11 cellular contexts compared by ENCODE assay signal in genomic region chr9:133428579-133429215, GRCh38. TPM values are rescaled to one million over a fixed set of nuclear protein-coding genes. Genes with fewer than 3 reads are reported as not detected.
DNase-seq lines count a peak whose midpoint lies in the region; ATAC-seq and TF ChIP-seq lines count a peak whose summit lies in the region.
"Had no signal": no experiment of that assay in that cellular context is flagged by ENCODE, and none has a peak within 500 bp of the region (broad histone marks: within the 10 kb centered on the region; RNA-seq: fewer than 3 reads in every experiment).

No MANE protein-coding gene starts in this region.

- intact Hi-C loops in activated B cell treated with CpG ODN at 0.5 μM for 24 hours (cut with micrococcal nuclease), result loop anchor here (1.0 to 2.0 kb wide), 3 partner anchors 7 to 22 kb away; no protein-coding TSS in a partner anchor
- intact Hi-C loops in upper lobe of right lung (cut with DNase I), result no loop called here

- no peaks in the 10 kb centered on the region for H3K36me3 ChIP-seq in upper lobe of right lung
- H3K36me3 ChIP-seq: ovary had no signal

- peak; percentile 12 for DNase-seq in activated naive CD8-positive, alpha-beta T cell treated with anti-CD3 and anti-CD28 coated beads for 36 hours
- no peak for DNase-seq in activated naive CD8-positive, alpha-beta T cell treated with anti-CD3 and anti-CD28 coated beads, Interleukin-2, amount 50 U/mL, for 24 hours
- DNase-seq in activated B cell treated with CpG ODN at 0.5 μM for 24 hours (peak; percentile 27), islet precursor cell (peak; percentile 91), upper lobe of right lung (no peak), HK-2 (ENCODE audit: unreplicated experiment) (no peak)
- DNase-seq in stimulated activated naive CD4-positive, alpha-beta T cell (lab: John Stamatoyannopoulos, UW), result no peak
- no peak for DNase-seq in activated effector memory CD4-positive, alpha-beta T cell treated with anti-CD3 and anti-CD28 coated beads, Interleukin-2, amount 50 U/mL, for 16 hours
- DNase-seq: DND-41, ovary, SHP77 treated with DMSO at 0.1 percent for 48 hours had no signal

- no peak overlapping the region for H3K4me3 Mint-ChIP-seq in activated naive CD8-positive, alpha-beta T cell treated with anti-CD3 and anti-CD28 coated beads for 36 hours
- no peak overlapping the region for H3K4me3 Mint-ChIP-seq in activated naive CD8-positive, alpha-beta T cell treated with anti-CD3 and anti-CD28 coated beads, Interleukin-2, amount 50 U/mL, for 24 hours
- H3K4me3 Mint-ChIP-seq in activated B cell treated with CpG ODN at 0.5 μM for 24 hours, result peak overlapping the region; percentile 56

- H3K27me3 ChIP-seq in upper lobe of right lung, result peaks cover 29% of the 10 kb centered on the region
- H3K27me3 ChIP-seq: ovary had no signal

- peaks cover 3% of the 10 kb centered on the region for H3K4me1 ChIP-seq in upper lobe of right lung

- H3K4me3 ChIP-seq in upper lobe of right lung, result peak overlapping the region; percentile 21
- H3K4me3 ChIP-seq: ovary had no signal

- TF ChIP-seq CTCF in activated B cell treated with CpG ODN at 0.5 μM for 24 hours (IDR thresholded peaks at IDR 0.05), result no peak
- TF ChIP-seq CTCF in upper lobe of right lung (IDR thresholded peaks at IDR 0.05), result no peak

- no peak for ATAC-seq in activated naive CD8-positive, alpha-beta T cell treated with anti-CD3 and anti-CD28 coated beads, Interleukin-2, amount 50 U/mL, for 24 hours
- ATAC-seq in activated B cell treated with CpG ODN at 0.5 μM for 24 hours (ENCODE audit: low read depth) (peak; percentile 64), upper lobe of right lung (peak; percentile 41)

- no peak overlapping the region for H3K27ac Mint-ChIP-seq in activated naive CD8-positive, alpha-beta T cell treated with anti-CD3 and anti-CD28 coated beads for 36 hours
- H3K27ac Mint-ChIP-seq in activated naive CD8-positive, alpha-beta T cell treated with anti-CD3 and anti-CD28 coated beads, Interleukin-2, amount 50 U/mL, for 24 hours, result no peak overlapping the region
- H3K27ac Mint-ChIP-seq in activated B cell treated with CpG ODN at 0.5 μM for 24 hours, result no peak overlapping the region

- H3K9me3 Mint-ChIP-seq in activated naive CD8-positive, alpha-beta T cell treated with anti-CD3 and anti-CD28 coated beads for 36 hours, result no peaks in the 10 kb centered on the region
- H3K9me3 Mint-ChIP-seq in activated naive CD8-positive, alpha-beta T cell treated with anti-CD3 and anti-CD28 coated beads, Interleukin-2, amount 50 U/mL, for 24 hours, result no peaks in the 10 kb centered on the region
- no peaks in the 10 kb centered on the region for H3K9me3 Mint-ChIP-seq in activated B cell treated with CpG ODN at 0.5 μM for 24 hours

- no peaks in the 10 kb centered on the region for H3K9me3 ChIP-seq in upper lobe of right lung
- H3K9me3 ChIP-seq: ovary had no signal

- CTCF ChIA-PET in activated B cell treated with CpG ODN at 0.5 μM for 24 hours (lab: Charles Lee), result interaction anchor here (0.7 kb wide), 1 partner anchor 8 kb away, joined by 3 read pairs; no protein-coding TSS in a partner anchor

- H3K36me3 Mint-ChIP-seq in activated naive CD8-positive, alpha-beta T cell treated with anti-CD3 and anti-CD28 coated beads for 36 hours, result no peaks in the 10 kb centered on the region
- no peaks in the 10 kb centered on the region for H3K36me3 Mint-ChIP-seq in activated naive CD8-positive, alpha-beta T cell treated with anti-CD3 and anti-CD28 coated beads, Interleukin-2, amount 50 U/mL, for 24 hours (ENCODE audit: low read depth)
- H3K36me3 Mint-ChIP-seq in activated B cell treated with CpG ODN at 0.5 μM for 24 hours (ENCODE audit: low read depth), result no peaks in the 10 kb centered on the region

- peaks cover 45% of the 10 kb centered on the region for H3K27me3 Mint-ChIP-seq in activated naive CD8-positive, alpha-beta T cell treated with anti-CD3 and anti-CD28 coated beads for 36 hours
- H3K27me3 Mint-ChIP-seq in activated naive CD8-positive, alpha-beta T cell treated with anti-CD3 and anti-CD28 coated beads, Interleukin-2, amount 50 U/mL, for 24 hours, result peaks cover 21% of the 10 kb centered on the region
- peaks cover 17% of the 10 kb centered on the region for H3K27me3 Mint-ChIP-seq in activated B cell treated with CpG ODN at 0.5 μM for 24 hours

- POLR2A ChIA-PET in activated B cell treated with CpG ODN at 0.5 μM for 24 hours (lab: Charles Lee), result interaction anchor here (0.6 to 0.8 kb wide), 3 partner anchors 81 to 482 kb away, joined by 3 to 6 read pairs (median 3); partner anchors contain the start of genes GTF3C5, MED22 and RPL7A

- H3K4me1 Mint-ChIP-seq in activated naive CD8-positive, alpha-beta T cell treated with anti-CD3 and anti-CD28 coated beads for 36 hours, result peaks cover 2% of the 10 kb centered on the region
- H3K4me1 Mint-ChIP-seq in activated naive CD8-positive, alpha-beta T cell treated with anti-CD3 and anti-CD28 coated beads, Interleukin-2, amount 50 U/mL, for 24 hours, result peaks cover 4% of the 10 kb centered on the region
- H3K4me1 Mint-ChIP-seq in activated B cell treated with CpG ODN at 0.5 μM for 24 hours, result peaks cover 13% of the 10 kb centered on the region

- H3K27ac ChIP-seq in upper lobe of right lung, result no peak overlapping the region
- H3K27ac ChIP-seq: ovary had no signal

RNA-seq across cellular contexts. Expression of gene ADAMTS13, which starts 6.5 kb away (rescaled TPM):
- total RNA-seq in activated naive CD8-positive, alpha-beta T cell treated with anti-CD3 and anti-CD28 coated beads for 36 hours, result 1 to 10 TPM; 1.0 to 1.5 TPM
- total RNA-seq in activated B cell treated with CpG ODN at 0.5 μM for 24 hours, result 1.9 TPM in 2 replicates
- 2.0 TPM for total RNA-seq in upper lobe of right lung

RNA-seq across cellular contexts. Expression of gene REXO4, which starts 10.9 kb away (rescaled TPM):
- total RNA-seq in activated naive CD8-positive, alpha-beta T cell treated with anti-CD3 and anti-CD28 coated beads for 36 hours, result 10 to 100 TPM; 45.3 to 47.7 TPM
- 31.6 and 33.3 TPM in 2 replicates for total RNA-seq in activated B cell treated with CpG ODN at 0.5 μM for 24 hours
- total RNA-seq in upper lobe of right lung, result 22.6 TPM

RNA-seq across cellular contexts. Expression of gene CACFD1, which starts 31.1 kb away (rescaled TPM):
- 1 to 10 TPM in 1 of 2 experiments, under 1 TPM in 1; 0.54 to 1.4 TPM for total RNA-seq in activated naive CD8-positive, alpha-beta T cell treated with anti-CD3 and anti-CD28 coated beads for 36 hours
- total RNA-seq in activated B cell treated with CpG ODN at 0.5 μM for 24 hours (13.8 and 15.0 TPM in 2 replicates), upper lobe of right lung (39.8 TPM)

RNA-seq across cellular contexts. Expression of gene SLC2A6, which starts 50.2 kb away (rescaled TPM):
- total RNA-seq in activated naive CD8-positive, alpha-beta T cell treated with anti-CD3 and anti-CD28 coated beads for 36 hours, result 1 to 10 TPM; 8.9 to 9.3 TPM
- total RNA-seq in activated B cell treated with CpG ODN at 0.5 μM for 24 hours, result 32.9 and 37.4 TPM in 2 replicates
- total RNA-seq in upper lobe of right lung, result 11.4 TPM

RNA-seq across cellular contexts. Expression of gene STKLD1, which starts 52.5 kb away (rescaled TPM):
- total RNA-seq in activated naive CD8-positive, alpha-beta T cell treated with anti-CD3 and anti-CD28 coated beads for 36 hours, result under 1 TPM; 0.16 to 0.31 TPM
- 0.37 and 0.44 TPM in 2 replicates for total RNA-seq in activated B cell treated with CpG ODN at 0.5 μM for 24 hours
- total RNA-seq in upper lobe of right lung, result 1.2 TPM

Comparison
In these comparisons a context has a peak if more than half of its experiments do, and no peak if none do; other contexts are left out.
1. DNase-seq: peak in activated naive CD8-positive, alpha-beta T cell treated with anti-CD3 and anti-CD28 coated beads for 36 hours (single experiment), activated B cell treated with CpG ODN at 0.5 μM for 24 hours (single experiment) and islet precursor cell (single experiment); none in activated naive CD8-positive, alpha-beta T cell treated with anti-CD3 and anti-CD28 coated beads, Interleukin-2, amount 50 U/mL, for 24 hours (single experiment), upper lobe of right lung (single experiment), stimulated activated naive CD4-positive, alpha-beta T cell (0 of 6), activated effector memory CD4-positive, alpha-beta T cell treated with anti-CD3 and anti-CD28 coated beads, Interleukin-2, amount 50 U/mL, for 16 hours (single experiment) and HK-2 (single experiment).